27 cellular contexts compared by ENCODE assay signal in the genomic region with DNA sequence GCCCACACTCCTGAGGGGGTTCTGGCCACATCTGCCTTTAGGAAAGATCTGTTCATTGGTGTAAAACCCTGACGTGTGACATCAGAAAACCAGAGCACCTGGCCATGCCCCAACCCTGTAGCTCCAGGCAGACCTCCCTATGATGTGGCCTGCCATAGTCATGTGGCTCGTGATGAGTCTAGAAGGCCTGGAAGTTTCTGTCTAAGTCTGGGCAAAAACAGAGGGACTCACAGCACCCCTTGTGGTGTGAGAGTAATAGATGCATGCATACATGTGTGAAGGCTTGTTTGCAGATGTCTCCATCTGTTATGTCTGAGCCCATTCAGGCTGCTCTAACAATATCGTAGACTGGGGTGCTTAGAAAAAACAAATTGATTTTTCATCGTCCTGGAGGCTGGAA.
DNase-seq lines count a peak whose midpoint lies in the region; ATAC-seq and TF ChIP-seq lines count a peak whose summit lies in the region.
"Had no signal": no experiment of that assay in that cellular context is flagged by ENCODE, and none has a peak within 500 bp of the region (broad histone marks: within the 10 kb centered on the region; RNA-seq: fewer than 3 reads in every experiment).

No MANE protein-coding gene starts in this region.

- ATAC-seq in GM18867 (IDR thresholded peaks at IDR 0.05; ENCODE audit: unreplicated experiment), result no peak
- no peak for ATAC-seq in HG02870 (IDR thresholded peaks at IDR 0.05; ENCODE audit: unreplicated experiment)
- ATAC-seq: GM12878, HCT116, Right ventricle myocardium inferior had no signal

- H3K27ac Mint-ChIP-seq in progenitor cell of endocrine pancreas, result no peak overlapping the region
- H3K27ac Mint-ChIP-seq: CD8-positive, alpha-beta memory T cell had no signal

- H3K27ac ChIP-seq in caudate nucleus (ENCODE audit: low read depth, low read length), result peak overlapping the region; percentile 26
- H3K27ac ChIP-seq: Peyer's patch, SJSA1 had no signal

- H3K4me3 Mint-ChIP-seq in progenitor cell of endocrine pancreas (ENCODE audit: low read depth), result no peak overlapping the region
- H3K4me3 Mint-ChIP-seq: CD8-positive, alpha-beta memory T cell had no signal

- no peak for TF ChIP-seq POLR2A in NB4 (IDR thresholded peaks at IDR 0.05; ENCODE audit: extremely low read depth, insufficient read length)

- DNase-seq in DMS 273 (lab: John Stamatoyannopoulos, UW; ENCODE audit: unreplicated experiment) (peak; percentile 41), DMS 273 treated with DMSO at 0.1 percent for 48 hours (lab: John Stamatoyannopoulos, UW) (no peak), NB4 (ENCODE audit: low read depth) (no peak), caudate nucleus (lab: John Stamatoyannopoulos, UW) (peak in 2 of 61 donors; percentile 27 to 52), progenitor cell of endocrine pancreas (ENCODE audit: low spot score, unreplicated experiment) (no peak), GF-D8 (lab: John Stamatoyannopoulos, UW) (no peak)
- DNase-seq: 8988T; C1 segment of cervical spinal cord; Calu3; CD8-positive, alpha-beta memory T cell; DMS53; GOT3; MM.1S; NCI-H1092 treated with DMSO at 0.1 percent for 48 hours; NCI-H146; NCI-H2029; NCI-H345; NCI-H524; NCI-H774; Peyer's patch; T-helper 1 cell had no signal

- no peaks in the 10 kb centered on the region for H3K36me3 Mint-ChIP-seq in progenitor cell of endocrine pancreas (ENCODE audit: insufficient read depth)
- H3K36me3 Mint-ChIP-seq: CD8-positive, alpha-beta memory T cell had no signal

- no peak overlapping the region for H3K4me3 ChIP-seq in NB4 (ENCODE audit: low read depth, low read length)
- H3K4me3 ChIP-seq: GM12878, Peyer's patch, SJSA1 had no signal

- peaks cover 5% of the 10 kb centered on the region for H3K4me1 Mint-ChIP-seq in progenitor cell of endocrine pancreas (ENCODE audit: low read depth)
- H3K4me1 Mint-ChIP-seq: CD8-positive, alpha-beta memory T cell had no signal

- H3K9me3 Mint-ChIP-seq in progenitor cell of endocrine pancreas (ENCODE audit: low read depth), result no peaks in the 10 kb centered on the region

- peak; percentile 19 for TF ChIP-seq CTCF in NB4 (IDR thresholded peaks at IDR 0.05; ENCODE audit: low read depth, low read length)
- peak; percentile 6 for TF ChIP-seq CTCF in progenitor cell of endocrine pancreas (IDR thresholded peaks at IDR 0.05; ENCODE audit: unreplicated experiment)

- H3K27me3 Mint-ChIP-seq in progenitor cell of endocrine pancreas, result no peaks in the 10 kb centered on the region
